In the genomic region with DNA sequence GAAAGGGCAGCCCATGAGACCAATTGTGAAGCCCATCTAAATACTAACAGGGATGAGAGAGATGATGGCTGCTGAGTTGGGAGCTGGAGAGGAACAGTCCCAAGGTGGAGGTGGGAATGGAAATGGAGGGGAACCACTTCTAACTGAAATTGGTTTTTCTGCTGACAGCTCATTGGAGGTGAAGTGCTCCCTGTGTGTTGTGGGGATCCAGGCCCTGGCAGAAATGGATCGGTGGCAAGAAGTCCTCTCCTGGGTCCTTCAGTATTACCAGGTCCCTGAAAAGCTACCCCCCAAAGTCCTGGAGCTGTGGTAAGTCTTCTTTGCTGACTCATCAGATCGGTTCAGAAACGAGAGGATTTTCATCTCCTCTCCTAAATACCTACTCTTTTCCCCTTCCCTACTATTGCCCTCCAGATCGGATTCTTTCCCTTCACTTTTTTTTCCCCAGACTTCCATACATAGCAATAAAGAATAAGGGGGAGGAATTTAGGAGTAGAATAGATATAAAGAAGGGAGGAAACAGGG, we compare ENCODE assay signal across 12 cellular contexts. TPM values are rescaled to one million over a fixed set of nuclear protein-coding genes. Genes with fewer than 3 reads are reported as not detected.
A peak's percentile ranks its signal among the peaks of the same experiment; 100 is the strongest.
DNase-seq lines count a peak whose midpoint lies in the region; ATAC-seq, FAIRE-seq and TF ChIP-seq lines count a peak whose summit lies in the region.
"Had no signal": no experiment of that assay in that cellular context is flagged by ENCODE, and none has a peak within 500 bp of the region (broad histone marks: within the 10 kb centered on the region; RNA-seq: fewer than 3 reads in every experiment).

No MANE protein-coding gene starts in this region.

- H3K27ac ChIP-seq in breast epithelium: no peak overlapping the region
- H3K27ac ChIP-seq in PC-3 (ENCODE audit: low read length): no peak overlapping the region
- no peak overlapping the region for H3K27ac ChIP-seq in H1 (ENCODE audit: low read depth, low read length)

- no peak overlapping the region for H3K18ac ChIP-seq in H1 (ENCODE audit: extremely low read depth, low read length)

- no peak overlapping the region for H2BK15ac ChIP-seq in H1 (ENCODE audit: low read length)

- H2BK12ac ChIP-seq in H1 (ENCODE audit: low read depth, low read length): no peak overlapping the region

- peaks cover 8% of the 10 kb centered on the region for H3K9me3 Mint-ChIP-seq in MCF 10A (ENCODE audit: unreplicated experiment)
- H3K9me3 Mint-ChIP-seq in stimulated activated naive CD8-positive, alpha-beta T cell treated with anti-CD3 and anti-CD28 coated beads, Interleukin-15, amount 100 ng/mL, for 72 hours: peaks cover 0 to 7% of the 10 kb centered on the region in 2 donors

- H2BK120ac ChIP-seq in H1 (replicated peaks; ENCODE audit: low read depth, low read length): no peak overlapping the region

- H3F3A ChIP-seq in PC-3 (ENCODE audit: low read length, unreplicated experiment): no peaks in the 10 kb centered on the region

- no peak overlapping the region for H2AK5ac ChIP-seq in H1 (ENCODE audit: low read depth, low read length)

- H3K4me3 ChIP-seq in breast epithelium: no peak overlapping the region
- peak overlapping the region; percentile 98; the same call in 1 of the 2 replicates for H3K4me3 ChIP-seq in PC-3 (ENCODE audit: low read length)
- H3K4me3 ChIP-seq in H1 (ENCODE audit: extremely low read depth in 1 of 4, insufficient read depth in 2 of 4, low read depth in 3 of 4, low read length in 4 of 4): no peak overlapping the region

- TF ChIP-seq EP300 in H1 (IDR thresholded peaks at IDR 0.05; ENCODE audit: borderline replicate concordance in 1 of 2, low read depth in 2 of 2, low read length in 2 of 2): no peak

- H3K4me3 Mint-ChIP-seq in MCF 10A (ENCODE audit: unreplicated experiment): peak overlapping the region; percentile 91
- H3K4me3 Mint-ChIP-seq in stimulated activated naive CD8-positive, alpha-beta T cell treated with anti-CD3 and anti-CD28 coated beads, Interleukin-15, amount 100 ng/mL, for 72 hours: peak overlapping the region; percentile 97 to 100

- no peaks in the 10 kb centered on the region for H3K27me3 ChIP-seq in breast epithelium
- H3K27me3 ChIP-seq in PC-3 (ENCODE audit: low read length): no peaks in the 10 kb centered on the region
- H3K27me3 ChIP-seq in H1 (replicated peaks in 1 of 4; ENCODE audit: control insufficient read depth in 3 of 4, extremely low read depth in 1 of 4, insufficient read depth in 3 of 4, low read length in 3 of 4): no peaks in the 10 kb centered on the region

- no peak for ATAC-seq in PC-3
- no peak for ATAC-seq in stimulated activated naive CD8-positive, alpha-beta T cell treated with anti-CD3 and anti-CD28 coated beads, Interleukin-15, amount 100 ng/mL, for 72 hours

- H3K56ac ChIP-seq in H1 (replicated peaks; ENCODE audit: insufficient read length, low read depth, low read length): no peak overlapping the region

- H3K79me1 ChIP-seq in H1 (ENCODE audit: low read depth, low read length): peaks cover 9% of the 10 kb centered on the region

- DNase-seq in MCF 10A (ENCODE audit: unreplicated experiment) (no peak), breast epithelium (ENCODE audit: low spot score in 2 of 2) (no peak), PC-3 (no peak), H1 (ENCODE audit: low read depth in 1 of 2, low spot score in 2 of 2) (no peak), NCI-H2227 (lab: John Stamatoyannopoulos, UW; ENCODE audit: unreplicated experiment) (no peak), nucleus accumbens (lab: John Stamatoyannopoulos, UW) (no peak), HT-29 (ENCODE audit: low spot score) (no peak)
- DNase-seq in stimulated activated naive CD8-positive, alpha-beta T cell treated with anti-CD3 and anti-CD28 coated beads, Interleukin-15, amount 100 ng/mL, for 72 hours: no peak
- DNase-seq: activated gamma-delta T cell, mesendoderm, NCI-H748 treated with DMSO at 0.1 percent for 48 hours, SHP77 treated with DMSO at 0.1 percent for 48 hours had no signal

- H3K23ac ChIP-seq in H1 (ENCODE audit: insufficient read length): no peak overlapping the region

- no peak overlapping the region for H3K14ac ChIP-seq in H1 (ENCODE audit: insufficient read length)

- no peak for TF ChIP-seq POLR2A in breast epithelium (IDR thresholded peaks at IDR 0.05)
- no peak for TF ChIP-seq POLR2A in H1 (IDR thresholded peaks at IDR 0.05; ENCODE audit: control extremely low read depth in 1 of 2, low read depth in 2 of 2, low read length in 2 of 2)

- no peaks in the 10 kb centered on the region for H4K20me1 ChIP-seq in PC-3 (ENCODE audit: low read length)
- H4K20me1 ChIP-seq in H1 (replicated peaks in 1 of 2; ENCODE audit: control insufficient read depth in 1 of 2, insufficient read depth in 2 of 2, low read length in 2 of 2): peaks cover 0 to 3% of the 10 kb centered on the region in 2 experiments

- TF ChIP-seq RAD21 in H1 (IDR thresholded peaks at IDR 0.05 in 1 of 2, conservative IDR thresholded peaks at IDR 0.05 in 1 of 2; ENCODE audit: low read depth in 2 of 2, low read length in 2 of 2): no peak

- H2AFZ ChIP-seq in PC-3 (ENCODE audit: low read length) (no peak overlapping the region), H1 (ENCODE audit: low read length) (no peak overlapping the region)

- no peak for TF ChIP-seq CTCF in MCF 10A (IDR thresholded peaks at IDR 0.05; ENCODE audit: unreplicated experiment)
- TF ChIP-seq CTCF in breast epithelium (IDR thresholded peaks at IDR 0.05): no peak
- no peak for TF ChIP-seq CTCF in PC-3 (conservative IDR thresholded peaks at IDR 0.05; ENCODE audit: low read depth, low read length)
- TF ChIP-seq CTCF in H1 (IDR thresholded peaks at IDR 0.05; ENCODE audit: control extremely low read depth in 1 of 3, insufficient read depth in 1 of 3, low read depth in 1 of 3, low read length in 3 of 3): no peak

- peak overlapping the region; percentile 80 for H3K27ac Mint-ChIP-seq in MCF 10A (ENCODE audit: low read depth, unreplicated experiment)
- H3K27ac Mint-ChIP-seq in stimulated activated naive CD8-positive, alpha-beta T cell treated with anti-CD3 and anti-CD28 coated beads, Interleukin-15, amount 100 ng/mL, for 72 hours: peak overlapping the region; percentile 55 to 72

- intact Hi-C loops in MCF 10A (cut with micrococcal nuclease) (no loop called here), breast epithelium (cut with DNase I; ENCODE audit: low total_unique reads) (loop anchor here (2.0 to 5.0 kb wide), 2 partner anchors 59 to 247 kb away; no protein-coding TSS in a partner anchor), PC-3 (cut with micrococcal nuclease) (loop anchor here (5.0 kb wide), 1 partner anchor 182 kb away; no protein-coding TSS in a partner anchor)

- H4K5ac ChIP-seq in H1 (ENCODE audit: insufficient read length, low read depth, low read length): no peak overlapping the region

- peaks cover 60% of the 10 kb centered on the region for H3K79me2 ChIP-seq in PC-3 (ENCODE audit: low read length)
- H3K79me2 ChIP-seq in H1 (ENCODE audit: control insufficient read depth in 1 of 2, insufficient read depth in 2 of 2, low read length in 2 of 2): peaks cover 0 to 36% of the 10 kb centered on the region in 2 experiments; a peak in 3 of 4 replicates

- no peak for FAIRE-seq in H1 (lab: Jason Lieb, UNC)

- H4K91ac ChIP-seq in H1 (replicated peaks; ENCODE audit: insufficient read length, low read length): no peak overlapping the region

- no peaks in the 10 kb centered on the region for H3K27me3 Mint-ChIP-seq in MCF 10A (ENCODE audit: insufficient read depth, unreplicated experiment)
- no peaks in the 10 kb centered on the region for H3K27me3 Mint-ChIP-seq in stimulated activated naive CD8-positive, alpha-beta T cell treated with anti-CD3 and anti-CD28 coated beads, Interleukin-15, amount 100 ng/mL, for 72 hours

- no peak overlapping the region for H2BK5ac ChIP-seq in H1 (ENCODE audit: low read depth, low read length)

- H2BK20ac ChIP-seq in H1 (ENCODE audit: low read length): no peak overlapping the region

- WGBS in H1 (ENCODE audit: extremely low coverage in 1 of 2, insufficient coverage in 1 of 2, insufficient read length in 1 of 2, insufficient replicate concordance in 2 of 2, low coverage in 1 of 2, low lambda C conversion rate in 2 of 2, missing lambda C conversion rate in 1 of 2), 2 experiments: 74% methylated on average over 4 of the region's 4 CpGs; no CpG with 5 or more reads in 1 of the 2 experiments

- peaks cover 65% of the 10 kb centered on the region for H3K36me3 Mint-ChIP-seq in MCF 10A (ENCODE audit: insufficient read depth, unreplicated experiment)

- H3K4me1 Mint-ChIP-seq in MCF 10A (ENCODE audit: insufficient read depth, unreplicated experiment): peaks cover 34% of the 10 kb centered on the region
- peaks cover 63% of the 10 kb centered on the region for H3K4me1 Mint-ChIP-seq in stimulated activated naive CD8-positive, alpha-beta T cell treated with anti-CD3 and anti-CD28 coated beads, Interleukin-15, amount 100 ng/mL, for 72 hours

- H3K9me3 ChIP-seq in breast epithelium (no peaks in the 10 kb centered on the region), PC-3 (ENCODE audit: low read length) (no peaks in the 10 kb centered on the region), H1 (ENCODE audit: insufficient read depth in 2 of 2, low read depth in 1 of 2, low read length in 1 of 2) (no peaks in the 10 kb centered on the region)

- POLR2A ChIA-PET in MCF 10A (lab: Yijun Ruan, JAX) (interaction anchor here (1.0 to 5.3 kb wide), 6 partner anchors 10 to 244 kb away, joined by 3 to 70 read pairs (median 10); a partner anchor contains a TSS), PC-3 (lab: Charles Lee; ENCODE audit: unreplicated experiment) (no interaction called here), H1 (lab: Charles Lee; ENCODE audit: partially characterized antibody) (interaction anchor here (1.0 to 2.3 kb wide), 3 partner anchors 10 to 292 kb away, joined by 3 to 11 read pairs (median 6); no protein-coding TSS in a partner anchor)

- CTCF ChIA-PET in MCF 10A (lab: Yijun Ruan, JAX): interaction anchor here (0.8 to 1.9 kb wide), 6 partner anchors 49 to 338 kb away, joined by 3 to 7 read pairs (median 4); a partner anchor contains a TSS
- CTCF ChIA-PET in PC-3 (lab: Charles Lee): no interaction called here
- CTCF ChIA-PET in H1 (lab: Charles Lee; ENCODE audit: partially characterized antibody): interaction anchor here (0.7 to 11.5 kb wide), 7 partner anchors 9 to 1917 kb away, joined by 3 to 163 read pairs (median 5); no protein-coding TSS in a partner anchor

- no peak overlapping the region for H3K4ac ChIP-seq in H1 (replicated peaks; ENCODE audit: insufficient read length, low read depth, low read length)

- BruUV-seq in MCF 10A (replicated peaks; lab: Mats Ljungman, UMichigan) (no TSS peak), PC-3 (replicated peaks; lab: Mats Ljungman, UMichigan) (no TSS peak)

- H4K8ac ChIP-seq in H1 (ENCODE audit: extremely low read depth, insufficient read depth, low read length): no peak overlapping the region

- H3K9ac ChIP-seq in PC-3 (ENCODE audit: low read length) (no peak overlapping the region), H1 (replicated peaks in 1 of 4; ENCODE audit: extremely low read depth in 1 of 4, low read depth in 3 of 4, low read length in 3 of 4) (no peak overlapping the region)

- peaks cover 2% of the 10 kb centered on the region; the same call in 1 of the 2 replicates for H3K23me2 ChIP-seq in H1 (ENCODE audit: low read depth, low read length)

- H3K4me1 ChIP-seq in breast epithelium (peaks cover 0 to 20% of the 10 kb centered on the region in 2 donors), PC-3 (ENCODE audit: insufficient read depth, low read length) (peaks cover 24% of the 10 kb centered on the region), H1 (replicated peaks in 1 of 4; ENCODE audit: control insufficient read depth in 3 of 4, insufficient read depth in 4 of 4, low read length in 3 of 4) (0 out of 7 replicates have a peak, but pooled peaks cover 0 to 3% (median 0%) of the 10 kb centered on the region in 4 experiments)

- peak overlapping the region; percentile 95 for H3K4me2 ChIP-seq in PC-3 (ENCODE audit: low read length)
- H3K4me2 ChIP-seq in H1 (ENCODE audit: insufficient read depth in 1 of 2, low read depth in 2 of 2, low read length in 2 of 2): no peak overlapping the region

- H3K9me2 ChIP-seq in PC-3 (replicated peaks; ENCODE audit: low read length): no peaks in the 10 kb centered on the region

- H3K36me3 ChIP-seq in breast epithelium: no peaks in the 10 kb centered on the region
- H3K36me3 ChIP-seq in PC-3 (ENCODE audit: low read depth, low read length): peaks cover 8% of the 10 kb centered on the region; the same call in 1 of the 2 replicates
- H3K36me3 ChIP-seq in H1 (ENCODE audit: control insufficient read depth in 2 of 4, insufficient read depth in 4 of 4, low read length in 3 of 4): peaks cover 13 to 22% (median 17%) of the 10 kb centered on the region in 4 experiments; a peak in 7 of 8 replicates

RNA-seq across cellular contexts. Expression of a gene that starts 2.0 kb away (rescaled TPM):
- 41.0 and 47.1 TPM in 2 replicates for total RNA-seq in MCF 10A (2022)
- 10 to 100 TPM; 18.7 to 22.2 (median 19.2) TPM for total RNA-seq in breast epithelium
- total RNA-seq in PC-3 (2014; rRNA removed): 30.6 and 51.3 TPM in 2 replicates
- total RNA-seq in H1 (2021; fragmentation: NEBNext Ultra II Directional; extraction: Animal tissue kit (Norgen Biotek cat#: 25700)): 46.6 and 49.0 TPM in 2 replicates
- 33.1 and 41.9 TPM in 2 replicates for polyA plus RNA-seq in H1 (2011; rRNA removed)
- polyA plus RNA-seq in H1 (2011; cell fraction: cytosol; rRNA removed): 29.4 TPM
- 35.7 TPM for polyA plus RNA-seq in H1 (2011; cell fraction: nucleus; rRNA removed)
- 33.8 to 41.7 TPM (median 38.8 TPM) in 4 replicates for polyA plus RNA-seq in H1 (2012, experiment 1 of 2)
- polyA plus RNA-seq in H1 (2012, experiment 2 of 2): 43.1 TPM
- polyA plus RNA-seq in H1 (2013, experiment 1 of 2): 26.5 TPM
- 27.2 TPM for polyA plus RNA-seq in H1 (2013, experiment 2 of 2)
- 41.2 and 46.0 TPM in 2 replicates for polyA minus RNA-seq in H1 (2011; rRNA and poly(A)+ RNA removed)
- 21.4 TPM for polyA minus RNA-seq in H1 (2011; cell fraction: cytosol; rRNA and poly(A)+ RNA removed)
- 20.6 TPM for polyA minus RNA-seq in H1 (2011; cell fraction: nucleus; rRNA and poly(A)+ RNA removed)
- 23.4 and 32.5 TPM in 2 replicates for total RNA-seq in HT-29 (2014; rRNA removed; shearing (Covaris generic))

RNA-seq across cellular contexts. Expression of a gene that starts 30.8 kb away (rescaled TPM):
- 0.66 TPM in 1 of 2 replicates, not detected in the other for total RNA-seq in MCF 10A (2022)
- total RNA-seq in breast epithelium: 10 to 100 TPM in 1 of 3 donors, 1 to 10 TPM in 2; 1.6 to 14.7 (median 2.9) TPM
- 1.6 and 1.9 TPM in 2 replicates for total RNA-seq in PC-3 (2014; rRNA removed)
- 0.23 and 1.0 TPM in 2 replicates for total RNA-seq in H1 (2021; fragmentation: NEBNext Ultra II Directional; extraction: Animal tissue kit (Norgen Biotek cat#: 25700))
- polyA plus RNA-seq in H1 (2011; rRNA removed): 3.5 and 4.0 TPM in 2 replicates
- polyA plus RNA-seq in H1 (2011; cell fraction: cytosol; rRNA removed): 2.2 TPM
- 4.9 TPM for polyA plus RNA-seq in H1 (2011; cell fraction: nucleus; rRNA removed)
- polyA plus RNA-seq in H1 (2012, experiment 1 of 2): 1.5 to 2.5 TPM (median 1.6 TPM) in 4 replicates
- 1.6 TPM for polyA plus RNA-seq in H1 (2012, experiment 2 of 2)
- polyA plus RNA-seq in H1 (2013, experiment 1 of 2): 1.1 TPM
- polyA plus RNA-seq in H1 (2013, experiment 2 of 2): 0.92 TPM
- polyA minus RNA-seq in H1 (2011; rRNA and poly(A)+ RNA removed): 1.7 and 2.3 TPM in 2 replicates
- not detected for polyA minus RNA-seq in H1 (2011; cell fraction: cytosol; rRNA and poly(A)+ RNA removed)
- 0.50 TPM for polyA minus RNA-seq in H1 (2011; cell fraction: nucleus; rRNA and poly(A)+ RNA removed)
- total RNA-seq in HT-29 (2014; rRNA removed; shearing (Covaris generic)): 0.13 and 0.44 TPM in 2 replicates

RNA-seq across cellular contexts. Expression of a gene that starts 55.4 kb away (rescaled TPM):
- total RNA-seq in MCF 10A (2022) (54.1 and 62.1 TPM in 2 replicates), breast epithelium (10 to 100 TPM; 19.5 to 42.3 (median 34.8) TPM), PC-3 (2014; rRNA removed) (23.7 and 27.8 TPM in 2 replicates)
- 39.2 and 41.8 TPM in 2 replicates for total RNA-seq in H1 (2021; fragmentation: NEBNext Ultra II Directional; extraction: Animal tissue kit (Norgen Biotek cat#: 25700))
- 8.3 and 10.8 TPM in 2 replicates for polyA plus RNA-seq in H1 (2011; rRNA removed)
- polyA plus RNA-seq in H1 (2011; cell fraction: cytosol; rRNA removed): 10.7 TPM
- 32.8 TPM for polyA plus RNA-seq in H1 (2011; cell fraction: nucleus; rRNA removed)
- polyA plus RNA-seq in H1 (2012, experiment 1 of 2): 18.4 to 26.8 TPM (median 20.0 TPM) in 4 replicates
- polyA plus RNA-seq in H1 (2012, experiment 2 of 2): 5.5 TPM
- 13.1 TPM for polyA plus RNA-seq in H1 (2013, experiment 1 of 2)
- polyA plus RNA-seq in H1 (2013, experiment 2 of 2): 13.3 TPM
- polyA minus RNA-seq in H1 (2011; rRNA and poly(A)+ RNA removed): 31.2 and 33.7 TPM in 2 replicates
- polyA minus RNA-seq in H1 (2011; cell fraction: cytosol; rRNA and poly(A)+ RNA removed): 13.2 TPM
- 34.5 TPM for polyA minus RNA-seq in H1 (2011; cell fraction: nucleus; rRNA and poly(A)+ RNA removed)
- 7.7 and 11.2 TPM in 2 replicates for total RNA-seq in HT-29 (2014; rRNA removed; shearing (Covaris generic))
